In genomic region chr2:127064642-127065250, GRCh38 we compare ENCODE assay signal across 8 cellular contexts. TPM values are rescaled to one million over a fixed set of nuclear protein-coding genes. Genes with fewer than 3 reads are reported as not detected.
A peak's percentile ranks its signal among the peaks of the same experiment; 100 is the strongest.
DNase-seq lines count a peak whose midpoint lies in the region; ATAC-seq and TF ChIP-seq lines count a peak whose summit lies in the region.

No MANE protein-coding gene starts in this region.

- H3K36me3 Mint-ChIP-seq in CD4-positive, CD25-positive, alpha-beta regulatory T cell: peaks cover 16% of the 10 kb centered on the region

- peak overlapping the region; percentile 33 for H3K27ac ChIP-seq in CD4-positive, CD25-positive, alpha-beta regulatory T cell (ENCODE audit: insufficient read depth, low read length, poor library complexity, severe bottlenecking)
- peak overlapping the region; percentile 70 to 82 for H3K27ac ChIP-seq in ascending aorta
- H3K27ac ChIP-seq in iPS DF 6.9 (ENCODE audit: low read length): no peak overlapping the region

- DNase-seq in CD4-positive, CD25-positive, alpha-beta regulatory T cell: peak in 2 of 3 donors; percentile 9 to 69
- DNase-seq in SW480 (ENCODE audit: low spot score) (peak; percentile 97), ascending aorta (ENCODE audit: low spot score in 2 of 2) (peak; percentile 88 to 97), iPS DF 6.9 (ENCODE audit: low read depth, low spot score) (peak; percentile 31)
- peak; percentile 55 to 76 for DNase-seq in stimulated activated CD4-positive, alpha-beta T cell treated with anti-CD3 and anti-CD28 coated beads, Interleukin-12 subunit alpha, Interleukin-12 subunit beta, amount 100 ng/mL, for 24 hours (ENCODE audit: low read depth in 2 of 2)
- DNase-seq in central memory CD4-positive, alpha-beta T cell: no peak

- H3K9me3 ChIP-seq in CD4-positive, CD25-positive, alpha-beta regulatory T cell (ENCODE audit: control insufficient read depth in 2 of 2, low read length in 2 of 2): no peaks in the 10 kb centered on the region
- H3K9me3 ChIP-seq in ascending aorta (no peaks in the 10 kb centered on the region), iPS DF 6.9 (ENCODE audit: control insufficient read depth, insufficient read depth, low read length) (no peaks in the 10 kb centered on the region)

- no CpG with 5 or more reads among the region's 17 CpGs for WGBS in iPS DF 6.9 (ENCODE audit: insufficient coverage, insufficient read length)

- ATAC-seq in CD4-positive, CD25-positive, alpha-beta regulatory T cell (ENCODE audit: low read depth in 2 of 2): peak; percentile 62 to 72
- peak; percentile 75 for ATAC-seq in GM19467 (IDR thresholded peaks at IDR 0.05; ENCODE audit: unreplicated experiment)
- ATAC-seq in HG03521 (IDR thresholded peaks at IDR 0.05; ENCODE audit: unreplicated experiment): peak; percentile 64

- no peak overlapping the region for H3K4me3 Mint-ChIP-seq in CD4-positive, CD25-positive, alpha-beta regulatory T cell

- no peaks in the 10 kb centered on the region for H3K27me3 ChIP-seq in CD4-positive, CD25-positive, alpha-beta regulatory T cell (ENCODE audit: control insufficient read depth, insufficient read depth, low read length)
- H3K27me3 ChIP-seq in ascending aorta (no peaks in the 10 kb centered on the region), iPS DF 6.9 (ENCODE audit: control insufficient read depth, insufficient read depth, low read length) (no peaks in the 10 kb centered on the region)

- no peak overlapping the region for H3K4me3 ChIP-seq in CD4-positive, CD25-positive, alpha-beta regulatory T cell (ENCODE audit: low read depth, low read length)
- H3K4me3 ChIP-seq in ascending aorta (peak overlapping the region in 1 of 2 donors; percentile 25), iPS DF 6.9 (ENCODE audit: low read length) (no peak overlapping the region)

- H3K36me3 ChIP-seq in CD4-positive, CD25-positive, alpha-beta regulatory T cell (ENCODE audit: control insufficient read depth, insufficient read depth, low read length): peaks cover 56% of the 10 kb centered on the region
- H3K36me3 ChIP-seq in ascending aorta (peaks cover 0 to under 1% of the 10 kb centered on the region in 2 donors), iPS DF 6.9 (ENCODE audit: control insufficient read depth, insufficient read depth, low read length) (peaks cover 3% of the 10 kb centered on the region; the same call in 1 of the 2 replicates)

- no peaks in the 10 kb centered on the region for H3K9me3 Mint-ChIP-seq in CD4-positive, CD25-positive, alpha-beta regulatory T cell

- H3K4me1 ChIP-seq in CD4-positive, CD25-positive, alpha-beta regulatory T cell (ENCODE audit: control insufficient read depth, insufficient read depth, low read length, poor library complexity, severe bottlenecking): peaks cover 16% of the 10 kb centered on the region
- H3K4me1 ChIP-seq in ascending aorta (peaks cover 9 to 16% of the 10 kb centered on the region in 2 donors), iPS DF 6.9 (ENCODE audit: control insufficient read depth, insufficient read depth, low read length) (peaks cover 3% of the 10 kb centered on the region; the same call in 1 of the 2 replicates)

- H3K27me3 Mint-ChIP-seq in CD4-positive, CD25-positive, alpha-beta regulatory T cell: no peaks in the 10 kb centered on the region

- peaks cover 0 to 20% (median 4%) of the 10 kb centered on the region in 4 donors for H3K4me1 Mint-ChIP-seq in CD4-positive, CD25-positive, alpha-beta regulatory T cell

- intact Hi-C loops in ascending aorta (cut with DNase I): loop anchor here (1.0 to 10.0 kb wide), 4 partner anchors 43 to 960 kb away; partner anchors contain the start of genes BIN1, ERCC3, GYPC and SAP130

- H3K27ac Mint-ChIP-seq in CD4-positive, CD25-positive, alpha-beta regulatory T cell: no peak overlapping the region

- peak in 1 of 3 experiments; percentile 39 for TF ChIP-seq CTCF in ascending aorta (IDR thresholded peaks at IDR 0.05)

RNA-seq across cellular contexts. Expression of gene BIN1, which starts 42.2 kb away (rescaled TPM):
- total RNA-seq in CD4-positive, CD25-positive, alpha-beta regulatory T cell: 204 TPM
- 100 to 1,000 TPM; 131 to 228 (median 157) TPM for polyA plus RNA-seq in CD4-positive, CD25-positive, alpha-beta regulatory T cell
- total RNA-seq in ascending aorta: 71.6 TPM
